ENCODE assay signal across 8 cellular contexts in the genomic region with DNA sequence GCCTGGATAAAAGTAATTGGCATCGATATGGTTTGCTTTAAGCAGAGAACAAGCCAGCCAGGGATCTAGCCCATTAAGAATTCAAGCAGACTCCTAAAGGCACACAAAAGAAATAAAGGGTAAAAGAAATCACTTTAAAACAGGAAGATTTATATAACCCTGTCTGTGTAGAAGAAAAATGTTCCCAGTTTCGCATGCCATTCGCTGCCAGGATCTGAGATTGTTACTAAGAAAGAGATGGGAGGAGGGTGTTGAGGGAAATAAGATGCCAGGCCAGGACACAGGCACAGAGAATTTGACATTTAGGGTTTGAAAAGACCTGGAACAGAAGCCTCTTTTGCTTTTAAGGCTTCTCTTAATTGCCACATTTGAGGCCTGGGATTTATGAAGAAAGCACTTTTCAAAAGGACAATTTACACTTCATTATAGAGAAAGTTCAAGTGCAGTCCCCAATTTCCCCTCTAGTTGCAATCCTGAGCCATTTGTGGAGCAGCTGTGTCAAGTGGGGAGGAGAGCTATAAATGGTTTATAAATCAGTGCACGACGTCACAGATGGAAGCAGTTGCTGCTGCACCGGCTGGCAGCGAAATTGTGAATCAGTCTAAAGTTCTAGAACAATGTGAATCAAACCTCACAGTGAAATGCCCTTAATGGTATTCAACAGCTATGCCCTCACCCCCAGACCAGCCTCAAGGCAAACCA.
DNase-seq lines count a peak whose midpoint lies in the region; ATAC-seq and TF ChIP-seq lines count a peak whose summit lies in the region.

No MANE protein-coding gene starts in this region.

- intact Hi-C loops in posterior cingulate gyrus (cut with DNase I), result no loop called here

- POLR2A ChIA-PET in HEK293 (lab: Yijun Ruan, JAX), result interaction anchor here (1.0 to 1.7 kb wide), 2 partner anchors 26 to 51 kb away, joined by 3 to 6 read pairs; partner anchors contain the start of gene GPT2

- no peaks in the 10 kb centered on the region for H3K9me3 ChIP-seq in HEK293 (ENCODE audit: control insufficient read depth, insufficient read depth, low read depth, low read length)

- DNase-seq in AG10803 (ENCODE audit: low read depth) (peak; percentile 62), RKO (ENCODE audit: low spot score) (peak; percentile 81), fibroblast of mammary gland (ENCODE audit: low read depth) (peak; percentile 73), posterior cingulate gyrus (peak in 8 of 10 donors; percentile 32 to 89 (median 42))
- DNase-seq in activated naive CD4-positive, alpha-beta T cell treated with anti-CD3 and anti-CD28 coated beads, Interleukin-2, amount 50 U/mL, for 16 hours, result no peak

- no peaks in the 10 kb centered on the region for H3K36me3 ChIP-seq in HEK293 (ENCODE audit: control insufficient read depth in 2 of 2, insufficient read depth in 1 of 2, low read length in 2 of 2)

- H3K27ac ChIP-seq in HEK293 (ENCODE audit: extremely low read depth, low read depth, low read length), result no peak overlapping the region

- CTCF ChIA-PET in HEK293 (lab: Yijun Ruan, JAX), result interaction anchor here (0.6 to 2.0 kb wide), 9 partner anchors 16 to 1308 kb away, joined by 3 to 7 read pairs (median 3); no protein-coding TSS in a partner anchor

- no peaks in the 10 kb centered on the region for H3K4me1 ChIP-seq in HEK293 (ENCODE audit: control insufficient read depth, insufficient read depth, low read length)

- TF ChIP-seq CTCF in AG10803 (conservative IDR thresholded peaks at IDR 0.05; ENCODE audit: low read length) (peak; percentile 63), HEK293 (tag by site-specific recombination; IDR thresholded peaks at IDR 0.05) (peak; percentile 26; the same call in 1 of the 2 replicates), fibroblast of mammary gland (conservative IDR thresholded peaks at IDR 0.05; ENCODE audit: control insufficient read depth, insufficient read depth, low read depth, low read length) (peak; percentile 52)

- no peak overlapping the region for H3K4me3 ChIP-seq in AG10803 (ENCODE audit: low read length)
- H3K4me3 ChIP-seq in HEK293 (ENCODE audit: low read depth, low read length), result no peak overlapping the region
- H3K4me3 ChIP-seq in fibroblast of mammary gland (ENCODE audit: control insufficient read depth, low read depth, low read length), result no peak overlapping the region

- ATAC-seq in HG03439 (IDR thresholded peaks at IDR 0.05; ENCODE audit: unreplicated experiment), result no peak
- no peak for ATAC-seq in HG03159 (IDR thresholded peaks at IDR 0.05; ENCODE audit: unreplicated experiment)

TF ChIP-seq in HEK293, 187 proteins besides CTCF, POLR2A, EP300 and RAD21 (continues in another document):
- peak; percentile 72 for TF ChIP-seq GFI1B (tag by site-specific recombination; IDR thresholded peaks at IDR 0.05)
- no peak for TF ChIP-seq PRDM2 (tag by site-specific recombination; IDR thresholded peaks at IDR 0.05; ENCODE audit: borderline replicate concordance)
- no peak for TF ChIP-seq KLF16 (tag by site-specific recombination; IDR thresholded peaks at IDR 0.05)
- peak; percentile 75; the same call in 1 of the 2 replicates for TF ChIP-seq ZNF394 (tag by site-specific recombination; IDR thresholded peaks at IDR 0.05; ENCODE audit: borderline replicate concordance)
- TF ChIP-seq ZNF654 (tag by site-specific recombination; IDR thresholded peaks at IDR 0.05; ENCODE audit: low read depth), result no peak
- TF ChIP-seq ZNF184 (tag by site-specific recombination; IDR thresholded peaks at IDR 0.05), result no peak
- TF ChIP-seq FEZF1 (tag by site-specific recombination; IDR thresholded peaks at IDR 0.05), result 0 out of 2 replicates have a peak, but pooled peaks have one; percentile 19
- TF ChIP-seq PRDM6 (tag by site-specific recombination; IDR thresholded peaks at IDR 0.05), result 0 out of 2 replicates have a peak, but pooled peaks have one; percentile 29
- TF ChIP-seq, protein P1, sequence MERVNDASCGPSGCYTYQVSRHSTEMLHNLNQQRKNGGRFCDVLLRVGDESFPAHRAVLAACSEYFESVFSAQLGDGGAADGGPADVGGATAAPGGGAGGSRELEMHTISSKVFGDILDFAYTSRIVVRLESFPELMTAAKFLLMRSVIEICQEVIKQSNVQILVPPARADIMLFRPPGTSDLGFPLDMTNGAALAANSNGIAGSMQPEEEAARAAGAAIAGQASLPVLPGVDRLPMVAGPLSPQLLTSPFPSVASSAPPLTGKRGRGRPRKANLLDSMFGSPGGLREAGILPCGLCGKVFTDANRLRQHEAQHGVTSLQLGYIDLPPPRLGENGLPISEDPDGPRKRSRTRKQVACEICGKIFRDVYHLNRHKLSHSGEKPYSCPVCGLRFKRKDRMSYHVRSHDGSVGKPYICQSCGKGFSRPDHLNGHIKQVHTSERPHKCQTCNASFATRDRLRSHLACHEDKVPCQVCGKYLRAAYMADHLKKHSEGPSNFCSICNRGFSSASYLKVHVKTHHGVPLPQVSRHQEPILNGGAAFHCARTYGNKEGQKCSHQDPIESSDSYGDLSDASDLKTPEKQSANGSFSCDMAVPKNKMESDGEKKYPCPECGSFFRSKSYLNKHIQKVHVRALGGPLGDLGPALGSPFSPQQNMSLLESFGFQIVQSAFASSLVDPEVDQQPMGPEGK (tag by site-specific recombination; IDR thresholded peaks at IDR 0.05), result no peak
- TF ChIP-seq ZNF791 (tag by site-specific recombination; IDR thresholded peaks at IDR 0.05), result no peak
- no peak for TF ChIP-seq OSR2 (tag by site-specific recombination; IDR thresholded peaks at IDR 0.05)
- no peak for TF ChIP-seq ZBTB44 (tag by site-specific recombination; IDR thresholded peaks at IDR 0.05)
- peak; percentile 47; the same call in 1 of the 2 replicates for TF ChIP-seq ZNF10 (tag by site-specific recombination; IDR thresholded peaks at IDR 0.05)
